24 cellular contexts compared by ENCODE assay signal in the genomic region with DNA sequence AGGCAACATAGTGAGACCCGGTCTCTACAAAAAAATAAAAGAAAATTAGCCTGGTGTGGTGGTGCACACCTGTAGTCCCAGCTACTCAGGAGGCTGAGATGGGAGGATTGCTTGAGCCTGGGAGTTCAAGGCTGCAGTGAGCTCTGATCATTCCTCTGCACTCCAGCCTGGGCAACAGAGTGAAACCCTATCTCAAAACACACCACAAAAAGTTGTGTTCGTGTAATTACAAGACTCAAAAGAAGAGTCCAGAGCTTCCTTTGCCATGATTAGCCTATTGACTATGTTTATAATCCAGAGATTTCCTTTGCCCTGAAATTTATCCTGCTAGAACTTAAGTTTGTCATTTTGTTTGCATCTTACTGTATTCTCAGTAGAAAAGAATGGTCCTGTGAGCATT.
"Had no signal": no experiment of that assay in that cellular context is flagged by ENCODE, and none has a peak within 500 bp of the region (broad histone marks: within the 10 kb centered on the region; RNA-seq: fewer than 3 reads in every experiment).

No MANE protein-coding gene starts in this region.

- H3K36me3 ChIP-seq: breast epithelium had no signal

- H3K4me3 ChIP-seq: breast epithelium, MG63 had no signal

- H3K27me3 Mint-ChIP-seq: activated CD8-positive, alpha-beta T cell treated with anti-CD3 and anti-CD28 coated beads for 36 hours; activated naive CD4-positive, alpha-beta T cell treated with anti-CD3 and anti-CD28 coated beads, Interleukin-2, amount 50 U/mL, for 24 hours had no signal

- ATAC-seq: activated CD8-positive, alpha-beta T cell treated with anti-CD3 and anti-CD28 coated beads for 36 hours had no signal

- H3K9me3 ChIP-seq: breast epithelium, MG63 had no signal

- H3K27me3 ChIP-seq: breast epithelium, MG63 had no signal

- H3K27ac Mint-ChIP-seq: activated naive CD4-positive, alpha-beta T cell treated with anti-CD3 and anti-CD28 coated beads, Interleukin-2, amount 50 U/mL, for 24 hours; activated T-helper 1 cell treated with anti-CD3 and anti-CD28 coated beads, Interleukin-12 subunit alpha, Interleukin-12 subunit beta, Interleukin-2, Interleukin-4 antibody, amounts not matched to agents 30 ng/mL and 10 ng/mL and 1 ng/mL, durations not matched to agents 14 hours and 24 hours and 36 hours had no signal

- H3K9me3 Mint-ChIP-seq: activated CD8-positive, alpha-beta T cell treated with anti-CD3 and anti-CD28 coated beads for 36 hours; activated naive CD4-positive, alpha-beta T cell treated with anti-CD3 and anti-CD28 coated beads, Interleukin-2, amount 50 U/mL, for 24 hours; activated T-helper 1 cell treated with anti-CD3 and anti-CD28 coated beads, Interleukin-12 subunit alpha, Interleukin-12 subunit beta, Interleukin-2, Interleukin-4 antibody, amounts not matched to agents 30 ng/mL and 10 ng/mL and 1 ng/mL, durations not matched to agents 14 hours and 24 hours and 36 hours had no signal

- H3K4me3 Mint-ChIP-seq: activated CD8-positive, alpha-beta T cell treated with anti-CD3 and anti-CD28 coated beads for 36 hours; activated naive CD4-positive, alpha-beta T cell treated with anti-CD3 and anti-CD28 coated beads, Interleukin-2, amount 50 U/mL, for 24 hours; activated T-helper 1 cell treated with anti-CD3 and anti-CD28 coated beads, Interleukin-12 subunit alpha, Interleukin-12 subunit beta, Interleukin-2, Interleukin-4 antibody, amounts not matched to agents 30 ng/mL and 10 ng/mL and 1 ng/mL, durations not matched to agents 14 hours and 24 hours and 36 hours had no signal

- H3K27ac ChIP-seq: breast epithelium, VCaP had no signal

- H3K4me1 ChIP-seq: breast epithelium had no signal

- DNase-seq: activated CD4-positive, alpha-beta T cell treated with anti-CD3 and anti-CD28 coated beads, Interleukin-2, amount 50 U/mL, for 1 hour; activated CD4-positive, CD25-positive, alpha-beta regulatory T cell; activated CD8-positive, alpha-beta memory T cell treated with anti-CD3 and anti-CD28 coated beads, Interleukin-2, amount 50 U/mL, for 4 hours; activated CD8-positive, alpha-beta T cell treated with anti-CD3 and anti-CD28 coated beads for 36 hours; activated effector memory CD4-positive, alpha-beta T cell treated with Interleukin-2 at 50 U/mL for 16 hours; activated naive CD4-positive, alpha-beta T cell; caudate nucleus; MG63; MV-4-11; NCI-H1092 treated with DMSO at 0.1 percent for 48 hours; NCI-H1417 treated with DMSO at 0.1 percent for 48 hours; NCI-H1694; NCI-H2029; NCI-H2107; NCI-H2171 treated with DMSO at 0.1 percent for 48 hours; NCI-H226; NCI-H510A; NCI-H526 treated with DMSO at 0.1 percent for 48 hours; NCI-H82; SIG-M5 had no signal
